In genomic region chr19:43078311-43078710, GRCh38 we compare ENCODE assay signal across 1 cellular context.
TF ChIP-seq lines count a peak whose summit lies in the region.

No MANE protein-coding gene starts in this region.

TF ChIP-seq in WTC11, 78 proteins besides CTCF, POLR2A, EP300 and RAD21 (continued from another document):
- no peak for TF ChIP-seq PRDM15 (CRISPR knock-in tag; IDR thresholded peaks at IDR 0.05)
- no peak for TF ChIP-seq STAT6 (CRISPR knock-in tag; conservative IDR thresholded peaks at IDR 0.05; ENCODE audit: low read depth)
- TF ChIP-seq USF2 (CRISPR knock-in tag; IDR thresholded peaks at IDR 0.05), result no peak
- TF ChIP-seq AR (CRISPR knock-in tag; IDR thresholded peaks at IDR 0.05), result no peak
- TF ChIP-seq E2F1 (CRISPR knock-in tag; IDR thresholded peaks at IDR 0.05), result no peak
